Comparison of ENCODE assay signal across 18 cellular contexts in genomic region chrX:97372006-97372766, GRCh38.
DNase-seq lines count a peak whose midpoint lies in the region; ATAC-seq, FAIRE-seq and TF ChIP-seq lines count a peak whose summit lies in the region.
"Had no signal": no experiment of that assay in that cellular context is flagged by ENCODE, and none has a peak within 500 bp of the region (broad histone marks: within the 10 kb centered on the region; RNA-seq: fewer than 3 reads in every experiment).

No MANE protein-coding gene starts in this region.

- intact Hi-C loops in gastrocnemius medialis (cut with DNase I; ENCODE audit: low total_unique reads), result no loop called here

- H3K36me3 Mint-ChIP-seq in mesothelial cell of epicardium, result no peaks in the 10 kb centered on the region
- no peaks in the 10 kb centered on the region for H3K36me3 Mint-ChIP-seq in T-helper 2 cell treated with Interferon-gamma antibody and Interleukin-4, amounts not matched to agents 5 μg/mL and 100 μg/mL, for 36 hours (ENCODE audit: low read depth)

- no peaks in the 10 kb centered on the region for H3K36me3 ChIP-seq in gastrocnemius medialis

- H3K27ac Mint-ChIP-seq in mesothelial cell of epicardium, result peak overlapping the region; percentile 72
- H3K27ac Mint-ChIP-seq in T-helper 2 cell treated with Interferon-gamma antibody and Interleukin-4, amounts not matched to agents 5 μg/mL and 100 μg/mL, for 36 hours, result no peak overlapping the region
- H3K27ac Mint-ChIP-seq: T-helper 17 cell had no signal

- H3K9me3 ChIP-seq in gastrocnemius medialis, result no peaks in the 10 kb centered on the region

- no peaks in the 10 kb centered on the region for H3K9me3 Mint-ChIP-seq in mesothelial cell of epicardium
- H3K9me3 Mint-ChIP-seq in T-helper 2 cell treated with Interferon-gamma antibody and Interleukin-4, amounts not matched to agents 5 μg/mL and 100 μg/mL, for 36 hours, result no peaks in the 10 kb centered on the region

- FAIRE-seq in GM19239 (lab: Jason Lieb, UNC), result peak; percentile 70
- FAIRE-seq: GM12892 had no signal

- TF ChIP-seq CTCF in mesothelial cell of epicardium (IDR thresholded peaks at IDR 0.05; ENCODE audit: unreplicated experiment) (no peak), gastrocnemius medialis (IDR thresholded peaks at IDR 0.05 in 4 of 5, conservative IDR thresholded peaks at IDR 0.05 in 1 of 5) (no peak)

- peaks cover 24% of the 10 kb centered on the region for H3K4me1 Mint-ChIP-seq in mesothelial cell of epicardium
- no peaks in the 10 kb centered on the region for H3K4me1 Mint-ChIP-seq in T-helper 2 cell treated with Interferon-gamma antibody and Interleukin-4, amounts not matched to agents 5 μg/mL and 100 μg/mL, for 36 hours (ENCODE audit: low read depth)
- H3K4me1 Mint-ChIP-seq: T-helper 17 cell had no signal

- no peaks in the 10 kb centered on the region for H3K4me1 ChIP-seq in gastrocnemius medialis

- no peaks in the 10 kb centered on the region for H3K27me3 Mint-ChIP-seq in mesothelial cell of epicardium (ENCODE audit: low read depth)
- H3K27me3 Mint-ChIP-seq in T-helper 2 cell treated with Interferon-gamma antibody and Interleukin-4, amounts not matched to agents 5 μg/mL and 100 μg/mL, for 36 hours (ENCODE audit: low read depth), result no peaks in the 10 kb centered on the region
- H3K27me3 Mint-ChIP-seq: T-helper 17 cell had no signal

- in situ Hi-C loops in gastrocnemius medialis (cut with MboI; ENCODE audit: low sequenced_read_pairs in 4 of 4), result no loop called here

- no peak overlapping the region for H3K4me3 ChIP-seq in gastrocnemius medialis

- H3K27ac ChIP-seq in gastrocnemius medialis, result no peak overlapping the region

- H3K4me3 Mint-ChIP-seq in mesothelial cell of epicardium, result no peak overlapping the region
- no peak overlapping the region for H3K4me3 Mint-ChIP-seq in T-helper 2 cell treated with Interferon-gamma antibody and Interleukin-4, amounts not matched to agents 5 μg/mL and 100 μg/mL, for 36 hours
- H3K4me3 Mint-ChIP-seq: T-helper 17 cell had no signal

- H3K27me3 ChIP-seq in gastrocnemius medialis, result no peaks in the 10 kb centered on the region

- ATAC-seq in gastrocnemius medialis (no peak), HG02798 (IDR thresholded peaks at IDR 0.05; ENCODE audit: poor library complexity, unreplicated experiment) (no peak), SK-N-SH treated with all-trans-retinoic acid at 6 μM for 48 hours (no peak)
- ATAC-seq: T-helper 17 cell had no signal

- no peak for TF ChIP-seq POLR2A in gastrocnemius medialis (IDR thresholded peaks at IDR 0.05)

- no peak for DNase-seq in GM19239 (ENCODE audit: insufficient read length, low spot score)
- peak; percentile 18 for DNase-seq in NCI-H128 (lab: John Stamatoyannopoulos, UW; ENCODE audit: unreplicated experiment)
- DNase-seq in NCI-H345 treated with DMSO at 0.1 percent for 48 hours (lab: John Stamatoyannopoulos, UW; ENCODE audit: unreplicated experiment), result peak; percentile 29
- DNase-seq in mesothelial cell of epicardium (ENCODE audit: low spot score in 2 of 2, unreplicated experiment in 2 of 2), result no peak
- DNase-seq in gastrocnemius medialis, result no peak
- no peak for DNase-seq in T-helper 2 cell treated with Interferon-gamma antibody and Interleukin-4, amounts not matched to agents 5 μg/mL and 100 μg/mL, for 36 hours (ENCODE audit: low spot score)
- DNase-seq: C1 segment of cervical spinal cord, GF-D8, MV-4-11, NCI-H1694 treated with DMSO at 0.1 percent for 48 hours, NCI-H226, OCI-M1, RPMI8226, SIG-M5, T-helper 17 cell had no signal

TF ChIP-seq in SK-N-SH treated with all-trans-retinoic acid at 6 μM for 48 hours, 23 proteins besides CTCF, POLR2A, EP300 and RAD21:
- TF ChIP-seq RARB (CRISPR knock-in tag; IDR thresholded peaks at IDR 0.05) (no peak), ISL1 (CRISPR knock-in tag; IDR thresholded peaks at IDR 0.05) (no peak), GLIS3 (CRISPR knock-in tag; IDR thresholded peaks at IDR 0.05) (no peak), ZFP3 (CRISPR knock-in tag; IDR thresholded peaks at IDR 0.05) (no peak), TSHZ2 (CRISPR knock-in tag; IDR thresholded peaks at IDR 0.05) (no peak), PPARA (CRISPR knock-in tag; IDR thresholded peaks at IDR 0.05; ENCODE audit: borderline replicate concordance) (no peak), TOX (CRISPR knock-in tag; IDR thresholded peaks at IDR 0.05; ENCODE audit: borderline replicate concordance) (no peak), SNAI2 (CRISPR knock-in tag; IDR thresholded peaks at IDR 0.05) (no peak), CSRNP3 (CRISPR knock-in tag; IDR thresholded peaks at IDR 0.05) (no peak), PATZ1 (CRISPR knock-in tag; IDR thresholded peaks at IDR 0.05; ENCODE audit: borderline replicate concordance) (no peak)
TF ChIP-seq in SK-N-SH treated with all-trans-retinoic acid at 6 μM for 48 hours: peak in this region for 0.

Comparison
In these comparisons a context has a peak if more than half of its experiments do, and no peak if none do; other contexts are left out.
1. DNase-seq: peak in NCI-H128 (single experiment) and NCI-H345 treated with DMSO at 0.1 percent for 48 hours (single experiment); none in GM19239 (single experiment), mesothelial cell of epicardium (0 of 2), gastrocnemius medialis (0 of 2) and T-helper 2 cell treated with Interferon-gamma antibody and Interleukin-4, amounts not matched to agents 5 μg/mL and 100 μg/mL, for 36 hours (single experiment).